8 cellular contexts compared by ENCODE assay signal in the genomic region with DNA sequence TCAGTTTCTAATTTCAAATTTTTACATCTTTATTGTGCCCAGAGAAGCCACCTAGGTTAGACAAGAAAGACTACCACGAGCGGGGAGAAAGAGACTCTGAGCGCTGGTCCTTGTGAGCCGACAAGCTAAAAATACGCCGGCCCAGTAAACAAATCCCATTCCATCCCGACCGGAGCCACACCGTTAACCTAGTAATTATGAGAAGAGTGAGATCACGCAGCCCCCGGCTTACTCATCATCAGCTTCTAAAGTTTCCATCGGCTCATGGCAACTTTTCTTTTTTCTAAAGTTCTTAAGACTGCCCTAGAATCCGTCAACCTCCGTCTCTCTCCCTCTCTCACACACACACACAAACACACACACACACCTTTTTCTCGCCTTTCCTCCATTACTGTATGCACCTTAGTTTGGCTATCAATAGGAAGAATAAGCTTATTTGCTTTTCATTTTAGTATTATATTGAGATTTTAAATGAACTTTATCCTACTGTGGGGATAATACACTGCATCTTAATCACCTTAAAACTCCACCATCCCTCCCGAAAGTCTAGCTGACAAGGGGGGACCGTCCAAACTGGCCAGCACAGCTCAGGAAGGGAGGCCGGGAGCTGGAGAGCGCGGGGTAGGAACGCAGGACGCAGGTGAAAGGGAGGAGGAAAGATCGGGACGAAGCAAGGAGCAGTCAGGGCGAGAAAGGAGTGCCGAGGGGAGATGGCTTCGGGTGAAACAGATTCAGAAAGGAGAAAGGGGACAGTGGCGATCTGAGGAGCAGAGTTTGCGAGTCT. TPM values are rescaled to one million over a fixed set of nuclear protein-coding genes. Genes with fewer than 3 reads are reported as not detected.
A peak's percentile ranks its signal among the peaks of the same experiment; 100 is the strongest.
DNase-seq lines count a peak whose midpoint lies in the region; ATAC-seq and TF ChIP-seq lines count a peak whose summit lies in the region.

No MANE protein-coding gene starts in this region.

- peaks cover 0 to 24% (median 0%) of the 10 kb centered on the region in 5 donors for H3K27me3 Mint-ChIP-seq in naive thymus-derived CD8-positive, alpha-beta T cell

- ATAC-seq in HG03095 (IDR thresholded peaks at IDR 0.05; ENCODE audit: unreplicated experiment) (peak; percentile 13), GM18517 (IDR thresholded peaks at IDR 0.05; ENCODE audit: unreplicated experiment) (no peak)
- peak; percentile 47 to 59 for ATAC-seq in naive thymus-derived CD8-positive, alpha-beta T cell
- ATAC-seq in stimulated activated naive CD8-positive, alpha-beta T cell treated with anti-CD3 and anti-CD28 coated beads, Interleukin-15, Interleukin-2, amounts not matched to agents 100 U/mL and 50 U/mL, for 24 hours = peak; percentile 59

- H3K4me1 ChIP-seq in OCI-LY7 (ENCODE audit: insufficient read depth, low read length, poor library complexity, severe bottlenecking) = peaks cover 12% of the 10 kb centered on the region

- H3K27ac Mint-ChIP-seq in naive thymus-derived CD8-positive, alpha-beta T cell = peak overlapping the region; percentile 79 to 96 (median 92)

- CTCF ChIA-PET in OCI-LY7 (lab: Charles Lee; ENCODE audit: unreplicated experiment) = no interaction called here

- peaks cover 5% of the 10 kb centered on the region; the same call in 1 of the 2 replicates for H4K20me1 ChIP-seq in OCI-LY7 (ENCODE audit: insufficient read depth, low read length)

- no peaks in the 10 kb centered on the region for H3K9me3 ChIP-seq in OCI-LY7 (ENCODE audit: low read length)

- no peaks in the 10 kb centered on the region for H3K79me2 ChIP-seq in OCI-LY7 (ENCODE audit: insufficient read depth, low read depth, low read length)

- peaks cover 0 to 6% (median 0%) of the 10 kb centered on the region in 3 donors for H3K36me3 Mint-ChIP-seq in naive thymus-derived CD8-positive, alpha-beta T cell

- H2AFZ ChIP-seq in OCI-LY7 (ENCODE audit: low read length) = peak overlapping the region; percentile 100

- DNase-seq in GM10266 (ENCODE audit: extremely low spot score) = peak; percentile 39
- DNase-seq in OCI-LY7 (ENCODE audit: low spot score) = peak; percentile 9
- peak; percentile 71 to 73 for DNase-seq in activated T-cell treated with anti-CD3 and anti-CD28 coated beads, Interleukin-2, amount 50 U/mL, for 48 hours
- DNase-seq in fibroblast of mammary gland (ENCODE audit: low read depth) = peak; percentile 89
- peak in 7 of 10 donors; percentile 10 to 62 (median 28) for DNase-seq in naive thymus-derived CD8-positive, alpha-beta T cell
- peak; percentile 60 for DNase-seq in stimulated activated naive CD8-positive, alpha-beta T cell treated with anti-CD3 and anti-CD28 coated beads, Interleukin-15, Interleukin-2, amounts not matched to agents 100 U/mL and 50 U/mL, for 24 hours

- intact Hi-C loops in OCI-LY7 (cut with micrococcal nuclease; ENCODE audit: unreplicated experiment) = no loop called here

- TSS peak; percentile 71 for BruUV-seq in OCI-LY7 (replicated peaks; lab: Mats Ljungman, UMichigan)

- TF ChIP-seq CTCF in GM10266 (IDR thresholded peaks at IDR 0.05; ENCODE audit: control insufficient read depth, insufficient read depth, low read depth, missing control alignments) (no peak), OCI-LY7 (conservative IDR thresholded peaks at IDR 0.05; ENCODE audit: low read length) (no peak), fibroblast of mammary gland (conservative IDR thresholded peaks at IDR 0.05; ENCODE audit: control insufficient read depth, insufficient read depth, low read depth, low read length) (no peak)

- peaks cover 11 to 38% (median 28%) of the 10 kb centered on the region in 4 donors for H3K4me1 Mint-ChIP-seq in naive thymus-derived CD8-positive, alpha-beta T cell

- peak overlapping the region; percentile 82 to 99 (median 94) for H3K4me3 Mint-ChIP-seq in naive thymus-derived CD8-positive, alpha-beta T cell

- H3K27ac ChIP-seq in OCI-LY7 (ENCODE audit: low read depth, low read length, poor library complexity, severe bottlenecking) = no peak overlapping the region

- H3K36me3 ChIP-seq in OCI-LY7 (ENCODE audit: insufficient read depth, low read length) = no peaks in the 10 kb centered on the region

- no peaks in the 10 kb centered on the region for H3K9me3 Mint-ChIP-seq in naive thymus-derived CD8-positive, alpha-beta T cell

- H3K9me2 ChIP-seq in OCI-LY7 (ENCODE audit: insufficient read depth, low read length) = no peaks in the 10 kb centered on the region

- H3K4me2 ChIP-seq in OCI-LY7 (ENCODE audit: low read length) = peak overlapping the region; percentile 98

- peak overlapping the region; percentile 89 for H3K4me3 ChIP-seq in OCI-LY7 (ENCODE audit: low read depth, low read length, poor library complexity, severe bottlenecking)
- H3K4me3 ChIP-seq in fibroblast of mammary gland (ENCODE audit: control insufficient read depth, low read depth, low read length) = peak overlapping the region; percentile 92

- POLR2A ChIA-PET in OCI-LY7 (lab: Charles Lee) = interaction anchor here (0.5 to 2.0 kb wide), 4 partner anchors 9 to 195 kb away, joined by 3 to 7 read pairs (median 4); partner anchors contain the start of gene PLEKHO1
- POLR2A ChIA-PET in naive thymus-derived CD8-positive, alpha-beta T cell (lab: Charles Lee) = interaction anchor here (0.8 to 3.9 kb wide), 7 partner anchors 12 to 123 kb away, joined by 3 to 19 read pairs (median 4); partner anchors contain the start of gene VPS45

RNA-seq across cellular contexts. Expression of gene OTUD7B, which starts 0.7 kb away (rescaled TPM):
- 1.6 and 1.7 TPM in 2 replicates for total RNA-seq in OCI-LY7 (2014; rRNA removed; shearing (Covaris generic))
- 4.3 and 4.8 TPM in 2 replicates for total RNA-seq in OCI-LY7 (2022)
- total RNA-seq in naive thymus-derived CD8-positive, alpha-beta T cell = 10 to 100 TPM; 10.6 to 11.3 TPM
- polyA plus RNA-seq in naive thymus-derived CD8-positive, alpha-beta T cell = 1 to 10 TPM in 1 of 3 donors, under 1 TPM in 2; 0.16 to 1.2 (median 0.37) TPM

RNA-seq across cellular contexts. Expression of gene VPS45, which starts 57.8 kb away (rescaled TPM):
- total RNA-seq in OCI-LY7 (2014; rRNA removed; shearing (Covaris generic)) = 38.9 and 40.2 TPM in 2 replicates
- total RNA-seq in OCI-LY7 (2022) = 54.4 and 58.2 TPM in 2 replicates
- total RNA-seq in naive thymus-derived CD8-positive, alpha-beta T cell = 10 to 100 TPM; 34.1 to 39.8 TPM
- polyA plus RNA-seq in naive thymus-derived CD8-positive, alpha-beta T cell = 10 to 100 TPM; 21.8 to 29.9 (median 27.8) TPM

Comparison
In these comparisons a context has a peak if more than half of its experiments do, and no peak if none do; other contexts are left out.
1. DNase-seq: peak in every context shown above with its lines; median percentile 89 in fibroblast of mammary gland; 72 in activated T-cell treated with anti-CD3 and anti-CD28 coated beads, Interleukin-2, amount 50 U/mL, for 48 hours; 60 in stimulated activated naive CD8-positive, alpha-beta T cell treated with anti-CD3 and anti-CD28 coated beads, Interleukin-15, Interleukin-2, amounts not matched to agents 100 U/mL and 50 U/mL, for 24 hours; 39 in GM10266; 28 in naive thymus-derived CD8-positive, alpha-beta T cell; 9 in OCI-LY7.